Comparison of ENCODE assay signal across 6 cellular contexts in the genomic region with DNA sequence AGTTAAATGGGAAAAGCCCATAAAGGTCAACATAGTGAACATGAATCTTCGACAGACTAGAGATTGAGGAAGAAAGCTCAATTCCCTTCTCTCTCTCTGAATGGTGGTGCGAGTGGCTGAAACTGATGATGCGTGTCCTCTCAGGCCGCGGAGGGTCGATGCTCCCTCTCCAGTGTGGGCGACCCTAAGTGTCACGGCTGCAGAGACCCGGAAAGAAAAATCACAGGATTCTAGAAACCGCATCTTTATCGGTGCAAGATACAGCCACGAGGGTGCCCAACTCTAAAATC. TPM values are rescaled to one million over a fixed set of nuclear protein-coding genes. Genes with fewer than 3 reads are reported as not detected.
A peak's percentile ranks its signal among the peaks of the same experiment; 100 is the strongest.
DNase-seq lines count a peak whose midpoint lies in the region; ATAC-seq lines count a peak whose summit lies in the region.

No MANE protein-coding gene starts in this region.

- peak; percentile 8 to 16 for ATAC-seq in stimulated activated naive B cell treated with anti-CD40 and anti-IgM and Interleukin-4, amounts not matched to agents 10 μg/mL and 1 μg/mL and 100 μg/mL, for 72 hours (replicated peaks)
- ATAC-seq in HG03469 (IDR thresholded peaks at IDR 0.05; ENCODE audit: unreplicated experiment) = no peak

- peaks cover 14% of the 10 kb centered on the region for H3K36me3 Mint-ChIP-seq in IgD-negative memory B cell
- peaks cover 36 to 38% of the 10 kb centered on the region in 2 donors for H3K36me3 Mint-ChIP-seq in stimulated activated naive B cell treated with anti-CD40 and anti-IgM and Interleukin-4, amounts not matched to agents 10 μg/mL and 1 μg/mL and 100 μg/mL, for 72 hours

- H3K9me3 Mint-ChIP-seq in IgD-negative memory B cell = peaks cover 0 to 2% (median 0%) of the 10 kb centered on the region in 3 donors
- H3K9me3 Mint-ChIP-seq in stimulated activated naive B cell treated with anti-CD40 and anti-IgM and Interleukin-4, amounts not matched to agents 10 μg/mL and 1 μg/mL and 100 μg/mL, for 72 hours = no peaks in the 10 kb centered on the region

- H3K4me3 Mint-ChIP-seq in IgD-negative memory B cell = peak overlapping the region; percentile 93 to 99 (median 98)
- peak overlapping the region; percentile 96 to 99 for H3K4me3 Mint-ChIP-seq in stimulated activated naive B cell treated with anti-CD40 and anti-IgM and Interleukin-4, amounts not matched to agents 10 μg/mL and 1 μg/mL and 100 μg/mL, for 72 hours

- DNase-seq in CD1c-positive myeloid dendritic cell (ENCODE audit: extremely low spot score) = peak; percentile 86
- DNase-seq in fibroblast of gingiva (ENCODE audit: low read depth) = peak; percentile 14
- DNase-seq in stimulated activated naive B cell treated with anti-CD40 and anti-IgM and Interleukin-4, amounts not matched to agents 10 μg/mL and 1 μg/mL and 100 μg/mL, for 72 hours = no peak
- DNase-seq in foreskin melanocyte = no peak

- peak overlapping the region; percentile 99 to 100 (median 100) for H3K27ac Mint-ChIP-seq in IgD-negative memory B cell
- peak overlapping the region; percentile 100 for H3K27ac Mint-ChIP-seq in stimulated activated naive B cell treated with anti-CD40 and anti-IgM and Interleukin-4, amounts not matched to agents 10 μg/mL and 1 μg/mL and 100 μg/mL, for 72 hours

- peaks cover 15 to 20% (median 16%) of the 10 kb centered on the region in 3 donors for H3K4me1 Mint-ChIP-seq in IgD-negative memory B cell
- H3K4me1 Mint-ChIP-seq in stimulated activated naive B cell treated with anti-CD40 and anti-IgM and Interleukin-4, amounts not matched to agents 10 μg/mL and 1 μg/mL and 100 μg/mL, for 72 hours = peaks cover 16 to 43% of the 10 kb centered on the region in 2 donors

- H3K27me3 Mint-ChIP-seq in IgD-negative memory B cell = no peaks in the 10 kb centered on the region
- no peaks in the 10 kb centered on the region for H3K27me3 Mint-ChIP-seq in stimulated activated naive B cell treated with anti-CD40 and anti-IgM and Interleukin-4, amounts not matched to agents 10 μg/mL and 1 μg/mL and 100 μg/mL, for 72 hours

RNA-seq across cellular contexts. Expression of gene RBM23, which starts 0.5 kb away (rescaled TPM):
- 49.7 TPM for polyA plus RNA-seq in IgD-negative memory B cell

RNA-seq across cellular contexts. Expression of gene PRMT5, which starts 10.7 kb away (rescaled TPM):
- polyA plus RNA-seq in IgD-negative memory B cell = 45.0 TPM

RNA-seq across cellular contexts. Expression of gene REM2, which starts 35.4 kb away (rescaled TPM):
- 2.6 TPM for polyA plus RNA-seq in IgD-negative memory B cell

RNA-seq across cellular contexts. Expression of gene HAUS4, which starts 38.4 kb away (rescaled TPM):
- 28.5 TPM for polyA plus RNA-seq in IgD-negative memory B cell

RNA-seq across cellular contexts. Expression of gene LRP10, which starts 46.9 kb away (rescaled TPM):
- polyA plus RNA-seq in IgD-negative memory B cell = 113 TPM

Comparison
In these comparisons a context has a peak if more than half of its experiments do, and no peak if none do; other contexts are left out.
1. DNase-seq: peak in CD1c-positive myeloid dendritic cell (single experiment) and fibroblast of gingiva (single experiment); none in stimulated activated naive B cell treated with anti-CD40 and anti-IgM and Interleukin-4, amounts not matched to agents 10 μg/mL and 1 μg/mL and 100 μg/mL, for 72 hours (single experiment) and foreskin melanocyte (single experiment).